Comparison of ENCODE assay signal across 32 cellular contexts in genomic region chr13:83019986-83020385, GRCh38.
"Had no signal": no experiment of that assay in that cellular context is flagged by ENCODE, and none has a peak within 500 bp of the region (broad histone marks: within the 10 kb centered on the region; RNA-seq: fewer than 3 reads in every experiment).

No MANE protein-coding gene starts in this region.

- H3K27me3 ChIP-seq: adrenal gland, body of pancreas, brain microvascular endothelial cell, breast epithelium had no signal

- ATAC-seq: activated CD8-positive, alpha-beta T cell treated with anti-CD3 and anti-CD28 coated beads for 36 hours; activated naive CD4-positive, alpha-beta T cell treated with anti-CD3 and anti-CD28 coated beads, Interleukin-2, amount 50 U/mL, for 72 hours; activated T-cell treated with anti-CD3 and anti-CD28 coated beads, Interleukin-2, amount 50 U/mL, for 4 hours; activated T-cell treated with anti-CD3 and anti-CD28 coated beads, Interleukin-2, amount 50 U/mL, for 72 hours; activated T-helper 17 cell treated with anti-CD3 and anti-CD28 coated beads, Interleukin-2, amount 50 U/mL, for 72 hours; body of pancreas had no signal

- DNase-seq: activated B cell treated with CpG ODN at 0.5 μM for 24 hours; activated CD4-positive, alpha-beta memory T cell treated with anti-CD3 and anti-CD28 coated beads for 36 hours; activated CD4-positive, alpha-beta T cell treated with anti-CD3 and anti-CD28 coated beads for 4 hours; activated CD4-positive, alpha-beta T cell treated with anti-CD3 and anti-CD28 coated beads, Interleukin-2, amount 10 ng/mL, durations not matched to agents 24 days and 14 days; activated CD4-positive, alpha-beta T cell treated with anti-CD3 and anti-CD28 coated beads, Interleukin-2, amount 50 U/mL, for 1 hour; activated CD4-positive, alpha-beta T cell treated with anti-CD3 and anti-CD28 coated beads, Interleukin-2, amount 50 U/mL, for 4 hours; activated CD4-positive, CD25-positive, alpha-beta regulatory T cell treated with anti-CD3 and anti-CD28 coated beads, Interleukin-2, amount 50 U/mL, for 72 hours; activated CD8-positive, alpha-beta memory T cell treated with anti-CD3 and anti-CD28 coated beads, Interleukin-2, amount 50 U/mL, for 4 hours; activated CD8-positive, alpha-beta T cell treated with anti-CD3 and anti-CD28 coated beads for 36 hours; activated effector memory CD4-positive, alpha-beta T cell treated with anti-CD3 and anti-CD28 coated beads, Interleukin-2, amount 50 U/mL, for 16 hours; activated gamma-delta T cell treated with Interleukin-2 at 50 U/mL for 16 hours; activated naive CD4-positive, alpha-beta T cell; activated naive CD4-positive, alpha-beta T cell treated with anti-CD3 and anti-CD28 coated beads for 36 hours; activated naive CD4-positive, alpha-beta T cell treated with anti-CD3 and anti-CD28 coated beads, Interleukin-2, amount 50 U/mL, for 16 hours; activated naive CD8-positive, alpha-beta T cell treated with anti-CD3 and anti-CD28 coated beads for 36 hours; activated T-cell treated with anti-CD3 and anti-CD28 coated beads for 4 hours; activated T-cell treated with anti-CD3 and anti-CD28 coated beads, Interleukin-2, amount 50 U/mL, for 1 hour; activated T-cell treated with anti-CD3 and anti-CD28 coated beads, Interleukin-2, amount 50 U/mL, for 4 hours; activated T-cell treated with anti-CD3 and anti-CD28 coated beads, Interleukin-2, amount 50 U/mL, for 72 hours; adrenal gland; amniotic stem cell; aorta; body of pancreas; brain microvascular endothelial cell; central memory CD4-positive, alpha-beta T cell; T-helper 1 cell; T-helper 2 cell; T-helper 9 cell had no signal

- H3K4me1 ChIP-seq: adrenal gland, body of pancreas, breast epithelium had no signal

- H3K9me3 ChIP-seq: adrenal gland, body of pancreas, breast epithelium had no signal

- H3K4me3 ChIP-seq: adrenal gland, body of pancreas, breast epithelium had no signal

- H3K36me3 ChIP-seq: adrenal gland, brain microvascular endothelial cell, breast epithelium had no signal

- H3K27ac ChIP-seq: adrenal gland, body of pancreas, brain microvascular endothelial cell, breast epithelium, VCaP had no signal
